10 cellular contexts compared by ENCODE assay signal in genomic region chr17:45101883-45102811, GRCh38. TPM values are rescaled to one million over a fixed set of nuclear protein-coding genes. Genes with fewer than 3 reads are reported as not detected.
DNase-seq lines count a peak whose midpoint lies in the region; ATAC-seq and TF ChIP-seq lines count a peak whose summit lies in the region.
"Had no signal": no experiment of that assay in that cellular context is flagged by ENCODE, and none has a peak within 500 bp of the region (broad histone marks: within the 10 kb centered on the region; RNA-seq: fewer than 3 reads in every experiment).

No MANE protein-coding gene starts in this region.

- H3K9me3 ChIP-seq in WERI-Rb-1 (ENCODE audit: severe bottlenecking): no peaks in the 10 kb centered on the region
- no peaks in the 10 kb centered on the region for H3K9me3 ChIP-seq in esophagus squamous epithelium

- H3K4me3 ChIP-seq in WERI-Rb-1 (ENCODE audit: low read depth, low read length): no peak overlapping the region
- no peak overlapping the region for H3K4me3 ChIP-seq in esophagus squamous epithelium
- H3K4me3 ChIP-seq in skin epidermis: no peak overlapping the region

- intact Hi-C loops in esophagus squamous epithelium (cut with DNase I): no loop called here

- no peak for ATAC-seq in GM18517 (IDR thresholded peaks at IDR 0.05; ENCODE audit: unreplicated experiment)
- ATAC-seq in GM21423 (IDR thresholded peaks at IDR 0.05; ENCODE audit: unreplicated experiment): no peak
- ATAC-seq: naive thymus-derived CD4-positive, alpha-beta T cell had no signal

- TF ChIP-seq POLR2A in esophagus squamous epithelium (IDR thresholded peaks at IDR 0.05): no peak

- H3K36me3 ChIP-seq in WERI-Rb-1 (peaks cover 89% of the 10 kb centered on the region), esophagus squamous epithelium (peaks cover 42 to 96% (median 78%) of the 10 kb centered on the region in 3 donors)

- WGBS in esophagus squamous epithelium, 2 donors: 47 to 62% methylated on average over 8 to 10 of the region's 12 CpGs

- H3K4me1 ChIP-seq in esophagus squamous epithelium: peaks cover 8 to 71% (median 32%) of the 10 kb centered on the region in 3 donors

- TF ChIP-seq CTCF in WERI-Rb-1 (IDR thresholded peaks at IDR 0.05; ENCODE audit: low read depth, low read length): no peak
- TF ChIP-seq CTCF in esophagus squamous epithelium (IDR thresholded peaks at IDR 0.05): no peak

- H3K27me3 ChIP-seq in WERI-Rb-1 (ENCODE audit: insufficient read depth, low read depth, severe bottlenecking): no peaks in the 10 kb centered on the region
- H3K27me3 ChIP-seq in esophagus squamous epithelium: no peaks in the 10 kb centered on the region

- H3K27ac ChIP-seq in WERI-Rb-1 (peak overlapping the region; percentile 58), esophagus squamous epithelium (peak overlapping the region; percentile 56 to 67 (median 60)), skin epidermis (peak overlapping the region in 13 of 21 experiments; percentile 5 to 65 (median 40)), caudate nucleus (ENCODE audit: low read depth, low read length) (no peak overlapping the region)

- DNase-seq in WERI-Rb-1: no peak
- no peak for DNase-seq in esophagus squamous epithelium (lab: John Stamatoyannopoulos, UW)
- DNase-seq in caudate nucleus (lab: John Stamatoyannopoulos, UW): no peak
- DNase-seq: activated CD4-positive, alpha-beta T cell treated with anti-CD3 and anti-CD28 coated beads, Interleukin-2, amount 50 U/mL, for 4 hours; naive thymus-derived CD4-positive, alpha-beta T cell; NCI-H2107; SHP77 had no signal

RNA-seq across cellular contexts. Expression of gene PLCD3, which starts 30.2 kb away (rescaled TPM):
- total RNA-seq in esophagus squamous epithelium: 100 to 1,000 TPM in 1 of 4 donors, 10 to 100 TPM in 3; 16.3 to 105 (median 20.5) TPM

RNA-seq across cellular contexts. Expression of gene ACBD4, which starts 33.3 kb away (rescaled TPM):
- total RNA-seq in esophagus squamous epithelium: 1 to 10 TPM; 1.7 to 6.9 (median 4.5) TPM

RNA-seq across cellular contexts. Expression of gene NMT1, which starts 41.0 kb away (rescaled TPM):
- total RNA-seq in esophagus squamous epithelium: 10 to 100 TPM; 54.6 to 66.2 (median 57.8) TPM

RNA-seq across cellular contexts. Expression of gene HEXIM1, which starts 46.1 kb away (rescaled TPM):
- total RNA-seq in esophagus squamous epithelium: 10 to 100 TPM; 19.8 to 28.4 (median 25.3) TPM

RNA-seq across cellular contexts. Expression of gene DCAKD, which starts 50.7 kb away (rescaled TPM):
- 10 to 100 TPM; 23.8 to 44.1 (median 34.7) TPM for total RNA-seq in esophagus squamous epithelium
